Comparison of ENCODE assay signal across 1 cellular context in genomic region chr21:45430521-45431501, GRCh38.
TF ChIP-seq lines count a peak whose summit lies in the region.

No MANE protein-coding gene starts in this region.

TF ChIP-seq in HepG2, 621 proteins besides CTCF, POLR2A, EP300 and RAD21 (continued from another document and continues in another):
- TF ChIP-seq, protein P1, sequence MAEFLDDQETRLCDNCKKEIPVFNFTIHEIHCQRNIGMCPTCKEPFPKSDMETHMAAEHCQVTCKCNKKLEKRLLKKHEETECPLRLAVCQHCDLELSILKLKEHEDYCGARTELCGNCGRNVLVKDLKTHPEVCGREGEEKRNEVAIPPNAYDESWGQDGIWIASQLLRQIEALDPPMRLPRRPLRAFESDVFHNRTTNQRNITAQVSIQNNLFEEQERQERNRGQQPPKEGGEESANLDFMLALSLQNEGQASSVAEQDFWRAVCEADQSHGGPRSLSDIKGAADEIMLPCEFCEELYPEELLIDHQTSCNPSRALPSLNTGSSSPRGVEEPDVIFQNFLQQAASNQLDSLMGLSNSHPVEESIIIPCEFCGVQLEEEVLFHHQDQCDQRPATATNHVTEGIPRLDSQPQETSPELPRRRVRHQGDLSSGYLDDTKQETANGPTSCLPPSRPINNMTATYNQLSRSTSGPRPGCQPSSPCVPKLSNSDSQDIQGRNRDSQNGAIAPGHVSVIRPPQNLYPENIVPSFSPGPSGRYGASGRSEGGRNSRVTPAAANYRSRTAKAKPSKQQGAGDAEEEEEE (CRISPR knock-in tag; IDR thresholded peaks at IDR 0.05; ENCODE audit: borderline replicate concordance) = no peak
- TF ChIP-seq PAWR (CRISPR knock-in tag; IDR thresholded peaks at IDR 0.05; ENCODE audit: borderline replicate concordance) (no peak), ZNF766 (CRISPR knock-in tag; IDR thresholded peaks at IDR 0.05; ENCODE audit: borderline replicate concordance) (no peak), TCF7L2 (IDR thresholded peaks at IDR 0.05; ENCODE audit: low read depth, low read length) (no peak), GFI1 (CRISPR knock-in tag; IDR thresholded peaks at IDR 0.05; ENCODE audit: borderline replicate concordance) (peak; percentile 79), ZNF296 (CRISPR knock-in tag; conservative IDR thresholded peaks at IDR 0.05) (peak; percentile 96; the same call in 1 of the 2 replicates), ARNT2 (CRISPR knock-in tag; IDR thresholded peaks at IDR 0.05; ENCODE audit: low read depth) (peak; percentile 85), NRL (CRISPR knock-in tag; IDR thresholded peaks at IDR 0.05; ENCODE audit: borderline replicate concordance) (no peak; the same call in 1 of the 2 replicates), SRY (CRISPR knock-in tag; IDR thresholded peaks at IDR 0.05) (no peak), ZNF777 (CRISPR knock-in tag; IDR thresholded peaks at IDR 0.05) (no peak), ONECUT2 (CRISPR knock-in tag; IDR thresholded peaks at IDR 0.05) (no peak), ZFP36L2 (CRISPR knock-in tag; IDR thresholded peaks at IDR 0.05) (no peak), HMGXB3 (CRISPR knock-in tag; IDR thresholded peaks at IDR 0.05; ENCODE audit: borderline replicate concordance) (0 out of 2 replicates have a peak, but pooled peaks have one; percentile 11), ZNF75D (CRISPR knock-in tag; IDR thresholded peaks at IDR 0.05; ENCODE audit: borderline replicate concordance) (no peak), AHDC1 (CRISPR knock-in tag; IDR thresholded peaks at IDR 0.05; ENCODE audit: borderline replicate concordance) (peak; percentile 63), SRSF1 (optimal IDR thresholded peaks at IDR 0.05; ENCODE audit: low read depth, low read length) (no peak), HNRNPLL (IDR thresholded peaks at IDR 0.05; ENCODE audit: low read depth, low read length, poor library complexity, severe bottlenecking) (peak; percentile 10), RFXAP (CRISPR knock-in tag; IDR thresholded peaks at IDR 0.05; ENCODE audit: borderline replicate concordance) (peak; percentile 65; the same call in 1 of the 2 replicates), SIN3B (IDR thresholded peaks at IDR 0.05; ENCODE audit: low read length) (no peak), ZKSCAN1 (IDR thresholded peaks at IDR 0.05; ENCODE audit: low read length) (no peak), TFDP1 (CRISPR knock-in tag; IDR thresholded peaks at IDR 0.05; ENCODE audit: borderline replicate concordance) (peak; percentile 51; the same call in 1 of the 2 replicates), ZNF17 (CRISPR knock-in tag; IDR thresholded peaks at IDR 0.05) (no peak), AGO1 (IDR thresholded peaks at IDR 0.05; ENCODE audit: low read depth, low read length, poor library complexity, severe bottlenecking) (no peak), ZNF556 (CRISPR knock-in tag; IDR thresholded peaks at IDR 0.05; ENCODE audit: borderline replicate concordance) (no peak; the same call in 1 of the 2 replicates)
- TF ChIP-seq, protein P2, sequence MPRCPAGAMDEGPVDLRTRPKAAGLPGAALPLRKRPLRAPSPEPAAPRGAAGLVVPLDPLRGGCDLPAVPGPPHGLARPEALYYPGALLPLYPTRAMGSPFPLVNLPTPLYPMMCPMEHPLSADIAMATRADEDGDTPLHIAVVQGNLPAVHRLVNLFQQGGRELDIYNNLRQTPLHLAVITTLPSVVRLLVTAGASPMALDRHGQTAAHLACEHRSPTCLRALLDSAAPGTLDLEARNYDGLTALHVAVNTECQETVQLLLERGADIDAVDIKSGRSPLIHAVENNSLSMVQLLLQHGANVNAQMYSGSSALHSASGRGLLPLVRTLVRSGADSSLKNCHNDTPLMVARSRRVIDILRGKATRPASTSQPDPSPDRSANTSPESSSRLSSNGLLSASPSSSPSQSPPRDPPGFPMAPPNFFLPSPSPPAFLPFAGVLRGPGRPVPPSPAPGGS (CRISPR knock-in tag; IDR thresholded peaks at IDR 0.05) = peak; percentile 94
- TF ChIP-seq, protein P3, sequence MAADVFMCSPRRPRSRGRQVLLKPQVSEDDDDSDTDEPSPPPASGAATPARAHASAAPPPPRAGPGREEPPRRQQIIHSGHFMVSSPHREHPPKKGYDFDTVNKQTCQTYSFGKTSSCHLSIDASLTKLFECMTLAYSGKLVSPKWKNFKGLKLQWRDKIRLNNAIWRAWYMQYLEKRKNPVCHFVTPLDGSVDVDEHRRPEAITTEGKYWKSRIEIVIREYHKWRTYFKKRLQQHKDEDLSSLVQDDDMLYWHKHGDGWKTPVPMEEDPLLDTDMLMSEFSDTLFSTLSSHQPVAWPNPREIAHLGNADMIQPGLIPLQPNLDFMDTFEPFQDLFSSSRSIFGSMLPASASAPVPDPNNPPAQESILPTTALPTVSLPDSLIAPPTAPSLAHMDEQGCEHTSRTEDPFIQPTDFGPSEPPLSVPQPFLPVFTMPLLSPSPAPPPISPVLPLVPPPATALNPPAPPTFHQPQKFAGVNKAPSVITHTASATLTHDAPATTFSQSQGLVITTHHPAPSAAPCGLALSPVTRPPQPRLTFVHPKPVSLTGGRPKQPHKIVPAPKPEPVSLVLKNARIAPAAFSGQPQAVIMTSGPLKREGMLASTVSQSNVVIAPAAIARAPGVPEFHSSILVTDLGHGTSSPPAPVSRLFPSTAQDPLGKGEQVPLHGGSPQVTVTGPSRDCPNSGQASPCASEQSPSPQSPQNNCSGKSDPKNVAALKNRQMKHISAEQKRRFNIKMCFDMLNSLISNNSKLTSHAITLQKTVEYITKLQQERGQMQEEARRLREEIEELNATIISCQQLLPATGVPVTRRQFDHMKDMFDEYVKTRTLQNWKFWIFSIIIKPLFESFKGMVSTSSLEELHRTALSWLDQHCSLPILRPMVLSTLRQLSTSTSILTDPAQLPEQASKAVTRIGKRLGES (CRISPR knock-in tag; IDR thresholded peaks at IDR 0.05; ENCODE audit: borderline replicate concordance) = no peak; the same call in 1 of the 2 replicates
- TF ChIP-seq, protein P4, sequence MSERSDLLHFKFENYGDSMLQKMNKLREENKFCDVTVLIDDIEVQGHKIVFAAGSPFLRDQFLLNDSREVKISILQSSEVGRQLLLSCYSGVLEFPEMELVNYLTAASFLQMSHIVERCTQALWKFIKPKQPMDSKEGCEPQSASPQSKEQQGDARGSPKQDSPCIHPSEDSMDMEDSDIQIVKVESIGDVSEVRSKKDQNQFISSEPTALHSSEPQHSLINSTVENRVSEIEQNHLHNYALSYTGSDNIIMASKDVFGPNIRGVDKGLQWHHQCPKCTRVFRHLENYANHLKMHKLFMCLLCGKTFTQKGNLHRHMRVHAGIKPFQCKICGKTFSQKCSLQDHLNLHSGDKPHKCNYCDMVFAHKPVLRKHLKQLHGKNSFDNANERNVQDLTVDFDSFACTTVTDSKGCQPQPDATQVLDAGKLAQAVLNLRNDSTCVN (CRISPR knock-in tag; IDR thresholded peaks at IDR 0.05; ENCODE audit: borderline replicate concordance) = no peak
- TF ChIP-seq, protein P5, sequence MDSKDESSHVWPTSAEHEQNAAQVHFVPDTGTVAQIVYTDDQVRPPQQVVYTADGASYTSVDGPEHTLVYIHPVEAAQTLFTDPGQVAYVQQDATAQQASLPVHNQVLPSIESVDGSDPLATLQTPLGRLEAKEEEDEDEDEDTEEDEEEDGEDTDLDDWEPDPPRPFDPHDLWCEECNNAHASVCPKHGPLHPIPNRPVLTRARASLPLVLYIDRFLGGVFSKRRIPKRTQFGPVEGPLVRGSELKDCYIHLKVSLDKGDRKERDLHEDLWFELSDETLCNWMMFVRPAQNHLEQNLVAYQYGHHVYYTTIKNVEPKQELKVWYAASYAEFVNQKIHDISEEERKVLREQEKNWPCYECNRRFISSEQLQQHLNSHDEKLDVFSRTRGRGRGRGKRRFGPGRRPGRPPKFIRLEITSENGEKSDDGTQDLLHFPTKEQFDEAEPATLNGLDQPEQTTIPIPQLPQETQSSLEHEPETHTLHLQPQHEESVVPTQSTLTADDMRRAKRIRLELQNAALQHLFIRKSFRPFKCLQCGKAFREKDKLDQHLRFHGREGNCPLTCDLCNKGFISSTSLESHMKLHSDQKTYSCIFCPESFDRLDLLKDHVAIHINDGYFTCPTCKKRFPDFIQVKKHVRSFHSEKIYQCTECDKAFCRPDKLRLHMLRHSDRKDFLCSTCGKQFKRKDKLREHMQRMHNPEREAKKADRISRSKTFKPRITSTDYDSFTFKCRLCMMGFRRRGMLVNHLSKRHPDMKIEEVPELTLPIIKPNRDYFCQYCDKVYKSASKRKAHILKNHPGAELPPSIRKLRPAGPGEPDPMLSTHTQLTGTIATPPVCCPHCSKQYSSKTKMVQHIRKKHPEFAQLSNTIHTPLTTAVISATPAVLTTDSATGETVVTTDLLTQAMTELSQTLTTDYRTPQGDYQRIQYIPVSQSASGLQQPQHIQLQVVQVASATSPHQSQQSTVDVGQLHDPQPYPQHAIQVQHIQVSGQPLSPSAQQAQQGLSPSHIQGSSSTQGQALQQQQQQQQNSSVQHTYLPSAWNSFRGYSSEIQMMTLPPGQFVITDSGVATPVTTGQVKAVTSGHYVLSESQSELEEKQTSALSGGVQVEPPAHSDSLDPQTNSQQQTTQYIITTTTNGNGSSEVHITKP (CRISPR knock-in tag; IDR thresholded peaks at IDR 0.05; ENCODE audit: low read depth) = 0 out of 2 replicates have a peak, but pooled peaks have one; percentile 36
